Comparison of ENCODE assay signal across 11 cellular contexts in the genomic region with DNA sequence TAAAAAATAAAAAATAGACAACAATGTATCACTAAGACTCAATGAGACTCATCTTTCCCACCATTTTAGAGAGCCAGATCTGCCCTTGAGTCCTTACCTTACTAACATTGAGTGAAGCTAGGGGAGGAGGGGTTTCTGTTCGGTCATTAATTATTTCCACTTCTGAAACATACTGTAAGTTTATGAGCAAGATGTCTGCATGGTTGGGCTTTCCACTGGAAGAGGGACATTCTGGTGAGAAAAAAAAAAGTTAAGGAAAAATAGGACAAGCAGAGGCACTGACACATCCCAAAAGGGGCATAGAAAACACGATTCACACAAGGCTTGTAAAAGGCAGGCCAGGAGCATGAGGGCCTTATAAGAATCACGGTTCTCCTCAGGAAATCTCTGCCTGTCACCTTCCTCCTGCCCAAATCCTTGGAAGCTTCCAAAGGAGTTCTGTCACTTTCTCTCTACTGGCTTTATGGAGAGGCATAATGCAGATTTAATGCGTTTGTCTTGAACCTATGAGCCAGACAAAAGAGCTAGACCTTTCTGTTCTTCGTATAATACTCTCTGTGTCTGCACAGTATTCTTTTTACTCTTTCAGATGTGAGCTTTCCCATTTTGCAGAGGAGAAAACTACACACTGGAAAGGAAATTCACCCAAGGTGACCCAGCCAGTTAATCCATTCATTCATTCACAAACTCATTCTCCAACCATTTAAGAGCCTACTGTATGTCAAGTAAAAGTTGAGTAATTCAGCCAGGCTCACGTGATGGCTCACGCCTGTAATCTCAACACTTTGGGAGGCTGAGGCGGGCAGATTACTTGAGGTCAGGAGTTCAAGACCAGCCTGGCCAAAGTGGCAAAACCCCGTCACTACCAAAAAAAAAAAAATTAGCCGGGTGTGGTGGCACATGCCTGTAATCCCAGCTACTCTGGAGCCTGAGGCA. TPM values are rescaled to one million over a fixed set of nuclear protein-coding genes. Genes with fewer than 3 reads are reported as not detected.
DNase-seq lines count a peak whose midpoint lies in the region; ATAC-seq and TF ChIP-seq lines count a peak whose summit lies in the region.
"Had no signal": no experiment of that assay in that cellular context is flagged by ENCODE, and none has a peak within 500 bp of the region (broad histone marks: within the 10 kb centered on the region; RNA-seq: fewer than 3 reads in every experiment).

No MANE protein-coding gene starts in this region.

- no peak overlapping the region for H3K4me3 ChIP-seq in BLaER1
- peak overlapping the region; percentile 14; the same call in 1 of the 2 replicates for H3K4me3 ChIP-seq in DOHH2 (ENCODE audit: low read length)
- H3K4me3 ChIP-seq: Peyer's patch had no signal

- intact Hi-C loops in activated CD4-positive, alpha-beta memory T cell treated with anti-CD3 and anti-CD28 coated beads for 36 hours (cut with micrococcal nuclease): no loop called here

- peaks cover 32% of the 10 kb centered on the region for H3K4me1 ChIP-seq in BLaER1
- H3K4me1 ChIP-seq in DOHH2 (ENCODE audit: control insufficient read depth, low read length): peaks cover 33% of the 10 kb centered on the region

- peaks cover 59% of the 10 kb centered on the region for H3K4me1 Mint-ChIP-seq in activated CD4-positive, alpha-beta memory T cell treated with anti-CD3 and anti-CD28 coated beads for 36 hours (ENCODE audit: low read depth)
- H3K4me1 Mint-ChIP-seq in immature natural killer cell: peaks cover 49 to 63% of the 10 kb centered on the region in 2 donors

- POLR2A ChIA-PET in activated CD4-positive, alpha-beta memory T cell treated with anti-CD3 and anti-CD28 coated beads for 36 hours (lab: Charles Lee): no interaction called here

- peak overlapping the region; percentile 13 for H3K4me3 Mint-ChIP-seq in activated CD4-positive, alpha-beta memory T cell treated with anti-CD3 and anti-CD28 coated beads for 36 hours
- peak overlapping the region in 3 of 5 donors; percentile 11 to 31 (median 14) for H3K4me3 Mint-ChIP-seq in immature natural killer cell

- DNase-seq in activated CD4-positive, alpha-beta memory T cell treated with anti-CD3 and anti-CD28 coated beads for 36 hours: no peak
- DNase-seq in immature natural killer cell: no peak
- DNase-seq in stimulated activated CD4-positive, alpha-beta T cell treated with anti-CD3 and anti-CD28 coated beads, Interleukin-15, amount 100 ng/mL, for 24 hours: no peak
- no peak for DNase-seq in GM20000 (ENCODE audit: low spot score)
- DNase-seq: activated T-cell treated with anti-CD3 and anti-CD28 coated beads, Interleukin-2, amount 50 U/mL, for 4 hours; central memory CD4-positive, alpha-beta T cell; Peyer's patch had no signal

- H3K9ac ChIP-seq in BLaER1: 0 out of 2 replicates have a peak overlapping the region, but pooled peaks have one; percentile 24

- H3K27ac ChIP-seq in BLaER1 (no peak overlapping the region), DOHH2 (ENCODE audit: low read depth, low read length) (no peak overlapping the region)
- H3K27ac ChIP-seq: Peyer's patch had no signal

- H3K36me3 ChIP-seq in BLaER1 (peaks cover 58% of the 10 kb centered on the region), DOHH2 (ENCODE audit: control insufficient read depth, low read length) (peaks cover 63% of the 10 kb centered on the region)

- H3K79me2 ChIP-seq in DOHH2 (ENCODE audit: control insufficient read depth, low read length): peaks cover 82% of the 10 kb centered on the region

- CTCF ChIA-PET in activated CD4-positive, alpha-beta memory T cell treated with anti-CD3 and anti-CD28 coated beads for 36 hours (lab: Charles Lee): interaction anchor here (0.6 to 1.1 kb wide), 3 partner anchors 22 to 985 kb away, joined by 3 to 5 read pairs (median 3); no protein-coding TSS in a partner anchor

- H4K20me1 ChIP-seq in BLaER1 (peaks cover 70% of the 10 kb centered on the region), DOHH2 (ENCODE audit: control insufficient read depth, insufficient read depth, low read depth, low read length) (peaks cover under 1% of the 10 kb centered on the region; the same call in 1 of the 2 replicates)

- H3K9me2 ChIP-seq in DOHH2 (replicated peaks; ENCODE audit: control insufficient read depth, low read length): no peaks in the 10 kb centered on the region

- H3K27ac Mint-ChIP-seq in activated CD4-positive, alpha-beta memory T cell treated with anti-CD3 and anti-CD28 coated beads for 36 hours: peak overlapping the region; percentile 67
- H3K27ac Mint-ChIP-seq in immature natural killer cell: peak overlapping the region in 4 of 6 donors; percentile 47 to 87 (median 68)

- H3F3A ChIP-seq in DOHH2 (ENCODE audit: control insufficient read depth, insufficient read depth): peaks cover 3% of the 10 kb centered on the region; the same call in 1 of the 2 replicates

- TF ChIP-seq CTCF in DOHH2 (IDR thresholded peaks at IDR 0.05; ENCODE audit: low read depth, low read length, poor library complexity, severe bottlenecking): no peak
- no peak for TF ChIP-seq CTCF in GM20000 (IDR thresholded peaks at IDR 0.05; ENCODE audit: extremely low read depth, missing control alignments)

- H3K4me2 ChIP-seq in BLaER1: peak overlapping the region; percentile 89
- peak overlapping the region; percentile 17 for H3K4me2 ChIP-seq in DOHH2 (ENCODE audit: low read length)

- H3K9me3 ChIP-seq in BLaER1: no peaks in the 10 kb centered on the region
- no peaks in the 10 kb centered on the region for H3K9me3 ChIP-seq in DOHH2 (ENCODE audit: control insufficient read depth, insufficient read depth, low read length)
- H3K9me3 ChIP-seq: Peyer's patch had no signal

- H3K9me3 Mint-ChIP-seq in activated CD4-positive, alpha-beta memory T cell treated with anti-CD3 and anti-CD28 coated beads for 36 hours: no peaks in the 10 kb centered on the region
- H3K9me3 Mint-ChIP-seq in immature natural killer cell: no peaks in the 10 kb centered on the region
- H3K9me3 Mint-ChIP-seq: activated T-cell treated with anti-CD3 and anti-CD28 coated beads, Interleukin-2, amount 50 U/mL, for 4 hours had no signal

- no peak for ATAC-seq in activated CD4-positive, CD25-positive, alpha-beta regulatory T cell treated with anti-CD3 and anti-CD28 coated beads, Interleukin-2, amount 50 U/mL, for 24 hours
- no peak for ATAC-seq in GM18868 (IDR thresholded peaks at IDR 0.05; ENCODE audit: unreplicated experiment)
- ATAC-seq: activated T-cell treated with anti-CD3 and anti-CD28 coated beads, Interleukin-2, amount 50 U/mL, for 4 hours had no signal

- no peaks in the 10 kb centered on the region for H3K27me3 Mint-ChIP-seq in activated CD4-positive, alpha-beta memory T cell treated with anti-CD3 and anti-CD28 coated beads for 36 hours
- peaks cover 4 to 11% (median 5%) of the 10 kb centered on the region in 3 donors for H3K27me3 Mint-ChIP-seq in immature natural killer cell (ENCODE audit: low read depth in 3 of 3)

- no peaks in the 10 kb centered on the region for H3K27me3 ChIP-seq in BLaER1
- H3K27me3 ChIP-seq in DOHH2 (ENCODE audit: control insufficient read depth, low read length): no peaks in the 10 kb centered on the region
- H3K27me3 ChIP-seq: Peyer's patch had no signal

- peaks cover 42% of the 10 kb centered on the region for H3K36me3 Mint-ChIP-seq in activated CD4-positive, alpha-beta memory T cell treated with anti-CD3 and anti-CD28 coated beads for 36 hours
- H3K36me3 Mint-ChIP-seq in immature natural killer cell: peaks cover 0 to 14% (median 3%) of the 10 kb centered on the region in 3 donors

RNA-seq across cellular contexts. Expression of a gene that starts 2.5 kb away (rescaled TPM):
- total RNA-seq in activated CD4-positive, alpha-beta memory T cell treated with anti-CD3 and anti-CD28 coated beads for 36 hours: 10 to 100 TPM; 76.8 to 81.8 TPM
- 10 to 100 TPM; 56.5 to 82.6 (median 77.9) TPM for polyA plus RNA-seq in immature natural killer cell

RNA-seq across cellular contexts. Expression of a gene that starts 6.6 kb away (rescaled TPM):
- total RNA-seq in activated CD4-positive, alpha-beta memory T cell treated with anti-CD3 and anti-CD28 coated beads for 36 hours: 10 to 100 TPM; 20.7 to 21.9 TPM
- 10 to 100 TPM; 30.9 to 41.6 (median 31.5) TPM for polyA plus RNA-seq in immature natural killer cell

RNA-seq across cellular contexts. Expression of a gene that starts 49.2 kb away (rescaled TPM):
- 10 to 100 TPM; 27.6 to 28.2 TPM for total RNA-seq in activated CD4-positive, alpha-beta memory T cell treated with anti-CD3 and anti-CD28 coated beads for 36 hours
- 10 to 100 TPM; 31.6 to 40.3 (median 38.3) TPM for polyA plus RNA-seq in immature natural killer cell

RNA-seq across cellular contexts. Expression of a gene that starts 59.5 kb away (rescaled TPM):
- total RNA-seq in activated CD4-positive, alpha-beta memory T cell treated with anti-CD3 and anti-CD28 coated beads for 36 hours: 10 to 100 TPM; 18.0 to 19.0 TPM
- 10 to 100 TPM; 12.0 to 28.7 (median 20.3) TPM for polyA plus RNA-seq in immature natural killer cell

RNA-seq across cellular contexts. Expression of a gene that starts 59.5 kb away (rescaled TPM):
- 1 to 10 TPM; 1.5 to 1.7 TPM for total RNA-seq in activated CD4-positive, alpha-beta memory T cell treated with anti-CD3 and anti-CD28 coated beads for 36 hours
- 1 to 10 TPM in 2 of 3 donors, under 1 TPM in 1; 0.75 to 1.9 (median 1.2) TPM for polyA plus RNA-seq in immature natural killer cell
